Comparison of ENCODE assay signal across 25 cellular contexts in the genomic region with DNA sequence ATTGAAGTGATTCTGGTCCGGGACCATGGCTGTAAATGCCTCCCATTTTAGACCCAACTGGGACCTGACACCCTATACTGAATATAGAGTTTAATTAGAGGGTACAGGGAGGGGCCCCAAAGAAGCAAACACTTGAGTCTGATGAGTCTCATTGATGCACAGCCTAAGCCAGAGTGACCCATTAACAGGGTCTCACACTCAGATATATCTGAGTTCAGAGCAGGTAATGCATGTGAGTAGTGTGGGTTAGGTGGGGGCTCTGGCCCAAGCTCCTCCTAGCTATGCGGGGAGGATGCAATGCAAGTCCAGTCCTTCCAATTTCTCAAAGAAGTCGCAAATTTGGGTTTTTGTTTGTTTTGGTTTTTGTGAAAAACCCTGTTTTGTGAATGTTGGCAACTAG. TPM values are rescaled to one million over a fixed set of nuclear protein-coding genes. Genes with fewer than 3 reads are reported as not detected.
DNase-seq lines count a peak whose midpoint lies in the region; ATAC-seq and TF ChIP-seq lines count a peak whose summit lies in the region.
"Had no signal": no experiment of that assay in that cellular context is flagged by ENCODE, and none has a peak within 500 bp of the region (broad histone marks: within the 10 kb centered on the region; RNA-seq: fewer than 3 reads in every experiment).

No MANE protein-coding gene starts in this region.

- no peaks in the 10 kb centered on the region for H3K36me3 Mint-ChIP-seq in MCF 10A (ENCODE audit: insufficient read depth, unreplicated experiment)
- no peaks in the 10 kb centered on the region for H3K36me3 Mint-ChIP-seq in natural killer cell treated with Interleukin-12 subunit alpha and Interleukin-12 subunit beta and Interleukin-15 and Interleukin-18, amount 100 ng/mL, for 72 hours
- H3K36me3 Mint-ChIP-seq: activated naive CD4-positive, alpha-beta T cell treated with anti-CD3 and anti-CD28 coated beads, Interleukin-2, amount 50 U/mL, for 72 hours; IgD-negative memory B cell; naive B cell had no signal

- H4K91ac ChIP-seq in mesenchymal stem cell (ENCODE audit: low read length) = peak overlapping the region; percentile 14

- H3K4me3 ChIP-seq in breast epithelium (no peak overlapping the region), ectodermal cell (ENCODE audit: insufficient read depth, low read depth, low read length) (peak overlapping the region; percentile 4), mesenchymal stem cell (ENCODE audit: insufficient read depth in 1 of 2, low read depth in 1 of 2, low read length in 2 of 2) (no peak overlapping the region)
- H3K4me3 ChIP-seq: colonic mucosa, gastroesophageal sphincter, spleen, thoracic aorta had no signal

- H3K18ac ChIP-seq in mesenchymal stem cell (ENCODE audit: low read depth in 1 of 2, low read length in 2 of 2) = peak overlapping the region; percentile 46 to 71

- WGBS in ectodermal cell, 2 experiments = 62 to 64% methylated on average over 3 of the region's 3 CpGs
- 91% methylated on average over 2 of the region's 3 CpGs for WGBS in mesenchymal stem cell

- H3K27me3 ChIP-seq in breast epithelium (no peaks in the 10 kb centered on the region), ectodermal cell (ENCODE audit: control insufficient read depth, insufficient read depth, low read length, poor library complexity, severe bottlenecking) (no peaks in the 10 kb centered on the region), mesenchymal stem cell (ENCODE audit: control insufficient read depth in 1 of 2, insufficient read depth in 1 of 2, low read length in 2 of 2) (no peaks in the 10 kb centered on the region)
- H3K27me3 ChIP-seq: colonic mucosa, gastroesophageal sphincter, spleen had no signal

- H4K8ac ChIP-seq in mesenchymal stem cell (ENCODE audit: low read length) = no peak overlapping the region

- TF ChIP-seq POLR2A in breast epithelium (IDR thresholded peaks at IDR 0.05) = no peak

- H2AK5ac ChIP-seq in mesenchymal stem cell (ENCODE audit: low read length, severe bottlenecking) = peak overlapping the region; percentile 83

- ATAC-seq in natural killer cell treated with Interleukin-12 subunit alpha and Interleukin-12 subunit beta and Interleukin-15 and Interleukin-18, amount 100 ng/mL, for 72 hours = no peak
- no peak for ATAC-seq in Right ventricle myocardium superior (ENCODE audit: poor library complexity)
- no peak for ATAC-seq in HG03439 (IDR thresholded peaks at IDR 0.05; ENCODE audit: unreplicated experiment)
- ATAC-seq: activated naive CD4-positive, alpha-beta T cell treated with anti-CD3 and anti-CD28 coated beads, Interleukin-2, amount 50 U/mL, for 72 hours; activated T-cell treated with anti-CD3 and anti-CD28 coated beads, Interleukin-2, amount 50 U/mL, for 72 hours; gastroesophageal sphincter had no signal

- DNase-seq in MCF 10A (ENCODE audit: unreplicated experiment) (no peak), breast epithelium (ENCODE audit: low spot score in 2 of 2) (no peak), mesenchymal stem cell (no peak), Right ventricle myocardium superior (no peak), OCI-M2 (lab: John Stamatoyannopoulos, UW; ENCODE audit: unreplicated experiment) (no peak)
- DNase-seq in natural killer cell treated with Interleukin-12 subunit alpha and Interleukin-12 subunit beta and Interleukin-15 and Interleukin-18, amount 100 ng/mL, for 72 hours (ENCODE audit: low spot score) = no peak
- DNase-seq: activated CD4-positive, CD25-positive, alpha-beta regulatory T cell; activated T-cell treated with anti-CD3 and anti-CD28 coated beads, Interleukin-2, amount 50 U/mL, for 72 hours; C1 segment of cervical spinal cord; colonic mucosa; naive B cell; NCI-H187; NK-92 treated with Interleukin-12 subunit alpha and Interleukin-12 subunit beta, amount 100 ng/mL, for 24 hours; SIG-M5; spleen had no signal

- TSS peak; percentile 55 for BruUV-seq in MCF 10A (replicated peaks; lab: Mats Ljungman, UMichigan)

- no peaks in the 10 kb centered on the region for H3K9me3 Mint-ChIP-seq in MCF 10A (ENCODE audit: unreplicated experiment)
- H3K9me3 Mint-ChIP-seq in natural killer cell treated with Interleukin-12 subunit alpha and Interleukin-12 subunit beta and Interleukin-15 and Interleukin-18, amount 100 ng/mL, for 72 hours = no peaks in the 10 kb centered on the region
- H3K9me3 Mint-ChIP-seq: activated naive CD4-positive, alpha-beta T cell treated with anti-CD3 and anti-CD28 coated beads, Interleukin-2, amount 50 U/mL, for 72 hours; activated T-cell treated with anti-CD3 and anti-CD28 coated beads, Interleukin-2, amount 50 U/mL, for 72 hours; IgD-negative memory B cell; naive B cell had no signal

- no peak overlapping the region for H2BK15ac ChIP-seq in mesenchymal stem cell (ENCODE audit: low read depth, poor library complexity, severe bottlenecking)

- H2AFZ ChIP-seq in mesenchymal stem cell (ENCODE audit: low read depth, low read length) = no peak overlapping the region

- no peaks in the 10 kb centered on the region for H3K36me3 ChIP-seq in breast epithelium
- no peaks in the 10 kb centered on the region for H3K36me3 ChIP-seq in ectodermal cell (ENCODE audit: control insufficient read depth, insufficient read depth, low read length)
- no peaks in the 10 kb centered on the region for H3K36me3 ChIP-seq in mesenchymal stem cell (ENCODE audit: control insufficient read depth in 1 of 2, insufficient read depth in 2 of 2, low read depth in 1 of 2, low read length in 2 of 2)
- H3K36me3 ChIP-seq: colonic mucosa, gastroesophageal sphincter, spleen, thoracic aorta had no signal

- no peak overlapping the region for H3K23ac ChIP-seq in mesenchymal stem cell (ENCODE audit: low read length in 2 of 2)

- H3K14ac ChIP-seq in mesenchymal stem cell (ENCODE audit: low read length in 2 of 2) = no peak overlapping the region

- H2BK5ac ChIP-seq in mesenchymal stem cell (ENCODE audit: low read depth, low read length, poor library complexity, severe bottlenecking) = no peak overlapping the region

- intact Hi-C loops in MCF 10A (cut with micrococcal nuclease) = loop anchor here (5.0 kb wide), 1 partner anchor 33 kb away; no protein-coding TSS in a partner anchor
- intact Hi-C loops in breast epithelium (cut with DNase I; ENCODE audit: low total_unique reads) = no loop called here
- intact Hi-C loops in Right ventricle myocardium superior (cut with DNase I) = no loop called here

- H3K27me3 Mint-ChIP-seq in MCF 10A (ENCODE audit: insufficient read depth, unreplicated experiment) = no peaks in the 10 kb centered on the region
- H3K27me3 Mint-ChIP-seq in natural killer cell treated with Interleukin-12 subunit alpha and Interleukin-12 subunit beta and Interleukin-15 and Interleukin-18, amount 100 ng/mL, for 72 hours = peaks cover 2 to 10% of the 10 kb centered on the region in 2 donors
- H3K27me3 Mint-ChIP-seq: naive B cell had no signal

- H2BK12ac ChIP-seq in mesenchymal stem cell (ENCODE audit: low read length in 2 of 2) = peak overlapping the region; percentile 69 to 70

- H3K4ac ChIP-seq in mesenchymal stem cell (ENCODE audit: low read depth in 1 of 2, low read length in 2 of 2) = peak overlapping the region; percentile 2 to 50

- H3K4me3 Mint-ChIP-seq in MCF 10A (ENCODE audit: unreplicated experiment) = peak overlapping the region; percentile 14
- no peak overlapping the region for H3K4me3 Mint-ChIP-seq in natural killer cell treated with Interleukin-12 subunit alpha and Interleukin-12 subunit beta and Interleukin-15 and Interleukin-18, amount 100 ng/mL, for 72 hours
- H3K4me3 Mint-ChIP-seq: activated T-cell treated with anti-CD3 and anti-CD28 coated beads, Interleukin-2, amount 50 U/mL, for 72 hours; IgD-negative memory B cell; naive B cell had no signal

- H3K27ac Mint-ChIP-seq in MCF 10A (ENCODE audit: low read depth, unreplicated experiment) = peak overlapping the region; percentile 81
- H3K27ac Mint-ChIP-seq in natural killer cell treated with Interleukin-12 subunit alpha and Interleukin-12 subunit beta and Interleukin-15 and Interleukin-18, amount 100 ng/mL, for 72 hours = no peak overlapping the region
- H3K27ac Mint-ChIP-seq: activated naive CD4-positive, alpha-beta T cell treated with anti-CD3 and anti-CD28 coated beads, Interleukin-2, amount 50 U/mL, for 72 hours; activated T-cell treated with anti-CD3 and anti-CD28 coated beads, Interleukin-2, amount 50 U/mL, for 72 hours; IgD-negative memory B cell; naive B cell had no signal

- H3K4me1 ChIP-seq in breast epithelium = peaks cover 0 to 3% of the 10 kb centered on the region in 2 donors
- peaks cover 14% of the 10 kb centered on the region for H3K4me1 ChIP-seq in ectodermal cell (ENCODE audit: control insufficient read depth, insufficient read depth, low read length)
- peaks cover 17% of the 10 kb centered on the region for H3K4me1 ChIP-seq in mesenchymal stem cell (ENCODE audit: control insufficient read depth, insufficient read depth, low read depth, low read length)
- H3K4me1 ChIP-seq: colonic mucosa had no signal

- H3K4me2 ChIP-seq in mesenchymal stem cell (ENCODE audit: low read length, poor library complexity, severe bottlenecking) = peak overlapping the region; percentile 42

- CTCF ChIA-PET in MCF 10A (lab: Yijun Ruan, JAX) = no interaction called here

- H3K4me1 Mint-ChIP-seq in MCF 10A (ENCODE audit: insufficient read depth, unreplicated experiment) = peaks cover 25% of the 10 kb centered on the region
- H3K4me1 Mint-ChIP-seq in natural killer cell treated with Interleukin-12 subunit alpha and Interleukin-12 subunit beta and Interleukin-15 and Interleukin-18, amount 100 ng/mL, for 72 hours (ENCODE audit: low read depth in 2 of 2) = peaks cover 0 to 9% of the 10 kb centered on the region in 2 donors

- no peak overlapping the region for H3K9ac ChIP-seq in mesenchymal stem cell (ENCODE audit: low read length)

- no peak for TF ChIP-seq CTCF in MCF 10A (IDR thresholded peaks at IDR 0.05; ENCODE audit: unreplicated experiment)
- no peak for TF ChIP-seq CTCF in breast epithelium (IDR thresholded peaks at IDR 0.05)

- H2BK120ac ChIP-seq in mesenchymal stem cell (ENCODE audit: low read depth, low read length) = no peak overlapping the region

- no peak overlapping the region for H3K27ac ChIP-seq in breast epithelium
- H3K27ac ChIP-seq in ectodermal cell (ENCODE audit: insufficient read depth, low read depth, low read length, poor library complexity, severe bottlenecking) = peak overlapping the region; percentile 69
- peak overlapping the region; percentile 94 for H3K27ac ChIP-seq in mesenchymal stem cell (ENCODE audit: low read length, poor library complexity, severe bottlenecking)
- H3K27ac ChIP-seq: 22Rv1, colonic mucosa, gastroesophageal sphincter, spleen, thoracic aorta had no signal

- no peaks in the 10 kb centered on the region for H3K79me1 ChIP-seq in mesenchymal stem cell (replicated peaks; ENCODE audit: low read length, poor library complexity, severe bottlenecking)

- POLR2A ChIA-PET in MCF 10A (lab: Yijun Ruan, JAX) = interaction anchor here (0.6 to 4.5 kb wide), 10 partner anchors 11 to 234 kb away, joined by 3 to 26 read pairs (median 4); no protein-coding TSS in a partner anchor

- H3K9me3 ChIP-seq in breast epithelium (no peaks in the 10 kb centered on the region), ectodermal cell (ENCODE audit: control insufficient read depth, low read length) (no peaks in the 10 kb centered on the region), mesenchymal stem cell (ENCODE audit: control insufficient read depth, low read length) (no peaks in the 10 kb centered on the region)
- H3K9me3 ChIP-seq: colonic mucosa, gastroesophageal sphincter, spleen, thoracic aorta had no signal

RNA-seq across cellular contexts. Expression of a gene that starts 17.1 kb away (rescaled TPM):
- total RNA-seq in MCF 10A (2022) (not detected in 2 replicates), breast epithelium (under 1 TPM in 2 of 3 donors, not detected in 1; under 0.01 to 0.16 TPM), Right ventricle myocardium superior (not detected)
- 0.72 TPM for polyA plus RNA-seq in ectodermal cell (2013, experiment 1 of 4)
- 1.1 TPM for polyA plus RNA-seq in ectodermal cell (2013, experiment 2 of 4)
- 1.1 TPM for polyA plus RNA-seq in ectodermal cell (2013, experiment 3 of 4)
- polyA plus RNA-seq in ectodermal cell (2013, experiment 4 of 4) = 0.97 TPM
- 0.04 TPM for polyA plus RNA-seq in mesenchymal stem cell (2013, experiment 1 of 2)
- polyA plus RNA-seq in mesenchymal stem cell (2013, experiment 2 of 2) = 0.21 TPM
- total RNA-seq in natural killer cell treated with Interleukin-12 subunit alpha and Interleukin-12 subunit beta and Interleukin-15 and Interleukin-18, amount 100 ng/mL, for 72 hours = not detected
- total RNA-seq: activated naive CD4-positive, alpha-beta T cell treated with anti-CD3 and anti-CD28 coated beads, Interleukin-2, amount 50 U/mL, for 72 hours; activated T-cell treated with anti-CD3 and anti-CD28 coated beads, Interleukin-2, amount 50 U/mL, for 72 hours; colonic mucosa; liver; pulmonary artery endothelial cell; spleen; T-helper 2 cell treated with Interferon-gamma antibody and Interleukin-4, amounts not matched to agents 100 ng/mL and 5 ng/mL, for 36 hours; thoracic aorta had no signal
- polyA plus RNA-seq: liver had no signal

Comparison
In these comparisons a context has a peak if more than half of its experiments do, and no peak if none do; other contexts are left out.
1. H3K27ac ChIP-seq: peak in ectodermal cell (single experiment) and mesenchymal stem cell (single experiment); none in breast epithelium (0 of 2).